In genomic region chr22:38792833-38793232, GRCh38 we compare ENCODE assay signal across 8 cellular contexts. TPM values are rescaled to one million over a fixed set of nuclear protein-coding genes. Genes with fewer than 3 reads are reported as not detected.
A peak's percentile ranks its signal among the peaks of the same experiment; 100 is the strongest.
DNase-seq lines count a peak whose midpoint lies in the region; ATAC-seq, FAIRE-seq and TF ChIP-seq lines count a peak whose summit lies in the region.

No MANE protein-coding gene starts in this region.

- H3K4me3 ChIP-seq in GM12864 (ENCODE audit: low read depth, low read length) (peak overlapping the region; percentile 84; the same call in 1 of the 2 replicates), sigmoid colon (peak overlapping the region in 2 of 4 donors; percentile 61 to 76)

- DNase-seq in GM12864 (ENCODE audit: low read depth) (no peak), RPMI7951 (ENCODE audit: low read depth) (peak; percentile 57), epithelial cell of prostate (ENCODE audit: low read depth, low spot score) (peak; percentile 14), sigmoid colon (peak; percentile 9), H54 (ENCODE audit: insufficient read length, low spot score) (no peak), NCI-H2196 (lab: John Stamatoyannopoulos, UW; ENCODE audit: unreplicated experiment) (no peak), NCI-H1048 (lab: John Stamatoyannopoulos, UW) (no peak)

- intact Hi-C loops in sigmoid colon (cut with DNase I): loop anchor here (5.0 kb wide), 2 partner anchors 36 to 49 kb away; partner anchors contain the start of genes NPTXR and SUN2

- TF ChIP-seq POLR2A in sigmoid colon (IDR thresholded peaks at IDR 0.05) (no peak), H54 (IDR thresholded peaks at IDR 0.05; ENCODE audit: low read depth, low read length) (no peak)

- no peak for TF ChIP-seq CTCF in GM12864 (IDR thresholded peaks at IDR 0.05; ENCODE audit: low read depth, low read length, missing control alignments)
- TF ChIP-seq CTCF in sigmoid colon (IDR thresholded peaks at IDR 0.05): no peak

- no peak for ATAC-seq in GM21360 (IDR thresholded peaks at IDR 0.05; ENCODE audit: unreplicated experiment)

- TF ChIP-seq EP300 in sigmoid colon (IDR thresholded peaks at IDR 0.05): no peak

- H3K4me1 ChIP-seq in sigmoid colon: peaks cover 0 to 26% (median 24%) of the 10 kb centered on the region in 4 donors

- H3K36me3 ChIP-seq in sigmoid colon: peaks cover 0 to 13% (median 0%) of the 10 kb centered on the region in 4 donors

- 52 to 66% methylated on average over 4 of the region's 4 CpGs for WGBS in sigmoid colon, 2 donors

- H3K27me3 ChIP-seq in sigmoid colon: no peaks in the 10 kb centered on the region

- FAIRE-seq in H54 (lab: Jason Lieb, UNC): no peak

- H3K27ac ChIP-seq in epithelial cell of prostate (peak overlapping the region; percentile 57), sigmoid colon (peak overlapping the region in 3 of 4 donors; percentile 82 to 86 (median 83))

- no peaks in the 10 kb centered on the region for H3K9me3 ChIP-seq in sigmoid colon

RNA-seq across cellular contexts. Expression of gene DNAL4, which starts 1.1 kb away (rescaled TPM):
- total RNA-seq in RPMI7951 (2014; rRNA removed; shearing (Covaris generic)): 8.3 and 9.5 TPM in 2 replicates
- total RNA-seq in sigmoid colon: 10 to 100 TPM in 3 of 4 donors, 1 to 10 TPM in 1; 7.9 to 15.0 (median 11.5) TPM
- 10 to 100 TPM; 18.7 to 25.8 (median 23.8) TPM for polyA plus RNA-seq in sigmoid colon

RNA-seq across cellular contexts. Expression of gene SUN2, which starts 37.0 kb away (rescaled TPM):
- 47.8 and 69.2 TPM in 2 replicates for total RNA-seq in RPMI7951 (2014; rRNA removed; shearing (Covaris generic))
- 100 to 1,000 TPM; 255 to 319 (median 281) TPM for total RNA-seq in sigmoid colon
- polyA plus RNA-seq in sigmoid colon: 100 to 1,000 TPM in 1 of 3 donors, 10 to 100 TPM in 1, 1 to 10 TPM in 1; 9.2 to 132 (median 19.2) TPM

RNA-seq across cellular contexts. Expression of gene NPTXR, which starts 51.0 kb away (rescaled TPM):
- 0.12 and 0.39 TPM in 2 replicates for total RNA-seq in RPMI7951 (2014; rRNA removed; shearing (Covaris generic))
- total RNA-seq in sigmoid colon: 10 to 100 TPM in 1 of 4 donors, 1 to 10 TPM in 3; 3.9 to 14.4 (median 5.3) TPM
- polyA plus RNA-seq in sigmoid colon: 1 to 10 TPM in 1 of 3 donors, under 1 TPM in 1, not detected in 1; under 0.01 to 2.9 TPM

Comparison
In these comparisons a context has a peak if more than half of its experiments do, and no peak if none do; other contexts are left out.
1. DNase-seq: peak in RPMI7951 (single experiment), epithelial cell of prostate (single experiment) and sigmoid colon (single experiment); none in GM12864 (single experiment), H54 (single experiment), NCI-H2196 (single experiment) and NCI-H1048 (single experiment).